In genomic region chr5:138179277-138179857, GRCh38 we compare ENCODE assay signal across 9 cellular contexts. TPM values are rescaled to one million over a fixed set of nuclear protein-coding genes. Genes with fewer than 3 reads are reported as not detected.
DNase-seq lines count a peak whose midpoint lies in the region; TF ChIP-seq lines count a peak whose summit lies in the region.
"Had no signal": no experiment of that assay in that cellular context is flagged by ENCODE, and none has a peak within 500 bp of the region (broad histone marks: within the 10 kb centered on the region; RNA-seq: fewer than 3 reads in every experiment).

No MANE protein-coding gene starts in this region.

- no peak overlapping the region for H3K27ac ChIP-seq in skeletal muscle tissue (ENCODE audit: low read depth, low read length)
- H3K27ac ChIP-seq in prostate gland, result no peak overlapping the region

- TF ChIP-seq POLR2A in erythroblast (IDR thresholded peaks at IDR 0.05; ENCODE audit: low read length) (no peak), prostate gland (IDR thresholded peaks at IDR 0.05) (no peak)

- no peak for TF ChIP-seq CTCF in prostate gland (IDR thresholded peaks at IDR 0.05)

- H3K36me3 ChIP-seq in skeletal muscle tissue (ENCODE audit: control insufficient read depth in 3 of 3, insufficient read depth in 3 of 3, low read length in 3 of 3) (peaks cover 11 to 21% (median 12%) of the 10 kb centered on the region in 3 donors), prostate gland (no peaks in the 10 kb centered on the region)

- H3K27me3 ChIP-seq in skeletal muscle tissue (ENCODE audit: control insufficient read depth in 3 of 3, insufficient read depth in 3 of 3, low read length in 3 of 3) (no peaks in the 10 kb centered on the region), prostate gland (replicated peaks; ENCODE audit: insufficient read depth) (no peaks in the 10 kb centered on the region)

- H3K4me3 ChIP-seq in skeletal muscle tissue (ENCODE audit: low read length in 3 of 3) (peak overlapping the region; percentile 90 to 100 (median 91)), prostate gland (peak overlapping the region in 1 of 2 donors; percentile 64)

- peaks cover 13 to 19% (median 14%) of the 10 kb centered on the region in 3 donors for H3K4me1 ChIP-seq in skeletal muscle tissue (ENCODE audit: control insufficient read depth in 3 of 3, insufficient read depth in 3 of 3, low read length in 3 of 3)
- peaks cover 10% of the 10 kb centered on the region for H3K4me1 ChIP-seq in prostate gland (replicated peaks)

- H3K9ac ChIP-seq in skeletal muscle tissue (ENCODE audit: low read depth in 1 of 3, low read length in 3 of 3), result no peak overlapping the region

- H3K9me3 ChIP-seq in skeletal muscle tissue (ENCODE audit: control insufficient read depth in 3 of 3, low read length in 3 of 3) (no peaks in the 10 kb centered on the region), prostate gland (no peaks in the 10 kb centered on the region)

- 2% methylated on average over 23 of the region's 23 CpGs for WGBS in prostate gland

- intact Hi-C loops in prostate gland (cut with DNase I), result no loop called here

- DNase-seq in NCI-H748 (lab: John Stamatoyannopoulos, UW; ENCODE audit: unreplicated experiment) (peak; percentile 37), NCI-H748 treated with DMSO at 0.1 percent for 48 hours (lab: John Stamatoyannopoulos, UW) (no peak), NCI-H69 (lab: John Stamatoyannopoulos, UW) (peak; percentile 62), erythroblast (lab: John Stamatoyannopoulos, UW) (peak; percentile 71 to 72), prostate gland (ENCODE audit: low spot score) (no peak), NCI-H2029 treated with DMSO at 0.1 percent for 48 hours (lab: John Stamatoyannopoulos, UW) (no peak), DMS114 treated with DMSO at 0.1 percent for 48 hours (lab: John Stamatoyannopoulos, UW; ENCODE audit: unreplicated experiment) (no peak)

RNA-seq across cellular contexts. Expression of gene KIF20A, which starts 0.5 kb away (rescaled TPM):
- total RNA-seq in skeletal muscle tissue, result 8.9 TPM
- 1 to 10 TPM in 1 of 2 donors, under 1 TPM in 1; 0.77 to 8.0 TPM for total RNA-seq in prostate gland

RNA-seq across cellular contexts. Expression of gene BRD8, which starts 0.9 kb away (rescaled TPM):
- total RNA-seq in skeletal muscle tissue, result 34.4 TPM
- total RNA-seq in prostate gland, result 10 to 100 TPM; 47.1 to 75.5 TPM

RNA-seq across cellular contexts. Expression of gene CDC23, which starts 33.8 kb away (rescaled TPM):
- total RNA-seq in skeletal muscle tissue (41.8 TPM), prostate gland (10 to 100 TPM; 14.7 to 23.9 TPM)

RNA-seq across cellular contexts. Expression of gene NME5, which starts 40.1 kb away (rescaled TPM):
- total RNA-seq in skeletal muscle tissue, result not detected
- 1 to 10 TPM; 5.8 to 6.6 TPM for total RNA-seq in prostate gland
- total RNA-seq: activated naive CD4-positive, alpha-beta T cell treated with anti-CD3 and anti-CD28 coated beads, Interleukin-2, amount 50 U/mL, for 72 hours had no signal

Comparison
In these comparisons a context has a peak if more than half of its experiments do, and no peak if none do; other contexts are left out.
1. DNase-seq: peak in NCI-H748 (single experiment), NCI-H69 (single experiment) and erythroblast (2 of 2); none in NCI-H748 treated with DMSO at 0.1 percent for 48 hours (single experiment), prostate gland (single experiment), NCI-H2029 treated with DMSO at 0.1 percent for 48 hours (single experiment) and DMS114 treated with DMSO at 0.1 percent for 48 hours (single experiment).